In genomic region chr13:34611678-34612077, GRCh38 we compare ENCODE assay signal across 14 cellular contexts.
DNase-seq lines count a peak whose midpoint lies in the region; ATAC-seq and TF ChIP-seq lines count a peak whose summit lies in the region.
"Had no signal": no experiment of that assay in that cellular context is flagged by ENCODE, and none has a peak within 500 bp of the region (broad histone marks: within the 10 kb centered on the region; RNA-seq: fewer than 3 reads in every experiment).

No MANE protein-coding gene starts in this region.

- ATAC-seq in HG03520 (IDR thresholded peaks at IDR 0.05; ENCODE audit: unreplicated experiment) = no peak
- no peak for ATAC-seq in HG02678 (IDR thresholded peaks at IDR 0.05; ENCODE audit: unreplicated experiment)
- ATAC-seq: A549 had no signal

- H3K9me3 Mint-ChIP-seq in nephron progenitor cell = peaks cover 3% of the 10 kb centered on the region

- H3K4me3 Mint-ChIP-seq in nephron progenitor cell = no peak overlapping the region

- DNase-seq in NCI-H748 (lab: John Stamatoyannopoulos, UW; ENCODE audit: unreplicated experiment) = peak; percentile 33
- no peak for DNase-seq in NCI-H748 treated with DMSO at 0.1 percent for 48 hours (lab: John Stamatoyannopoulos, UW)
- DNase-seq in dedifferentiated amniotic fluid mesenchymal stem cell (ENCODE audit: extremely low spot score) = peak; percentile 45
- DNase-seq in nephron progenitor cell = no peak
- no peak for DNase-seq in NCI-H1092 (lab: John Stamatoyannopoulos, UW)
- DNase-seq: COR-L47, DMS153, H7, IMR-90, NCI-H2081, SIG-M5 had no signal

- H3K36me3 Mint-ChIP-seq in nephron progenitor cell (ENCODE audit: low read depth) = no peaks in the 10 kb centered on the region

- peaks cover 28% of the 10 kb centered on the region for H3K4me1 Mint-ChIP-seq in nephron progenitor cell

- no peak for TF ChIP-seq CTCF in nephron progenitor cell (IDR thresholded peaks at IDR 0.05)

- H3K27me3 Mint-ChIP-seq in nephron progenitor cell (ENCODE audit: low read depth, poor library complexity) = no peaks in the 10 kb centered on the region

- peak overlapping the region; percentile 63 for H3K27ac Mint-ChIP-seq in nephron progenitor cell

Comparison
In these comparisons a context has a peak if more than half of its experiments do, and no peak if none do; other contexts are left out.
1. DNase-seq: peak in NCI-H748 (single experiment) and dedifferentiated amniotic fluid mesenchymal stem cell (single experiment); none in NCI-H748 treated with DMSO at 0.1 percent for 48 hours (single experiment), nephron progenitor cell (single experiment) and NCI-H1092 (single experiment).